Comparison of ENCODE assay signal across 10 cellular contexts in genomic region chr17:47785538-47786123, GRCh38. TPM values are rescaled to one million over a fixed set of nuclear protein-coding genes. Genes with fewer than 3 reads are reported as not detected.
A peak's percentile ranks its signal among the peaks of the same experiment; 100 is the strongest.
DNase-seq lines count a peak whose midpoint lies in the region; ATAC-seq, FAIRE-seq and TF ChIP-seq lines count a peak whose summit lies in the region.
"Had no signal": no experiment of that assay in that cellular context is flagged by ENCODE, and none has a peak within 500 bp of the region (broad histone marks: within the 10 kb centered on the region; RNA-seq: fewer than 3 reads in every experiment).

No MANE protein-coding gene starts in this region.

- H2AFZ ChIP-seq in SK-N-SH (ENCODE audit: low read depth) = no peak overlapping the region
- H2AFZ ChIP-seq in MM.1S (ENCODE audit: low read length) = no peak overlapping the region
- H2AFZ ChIP-seq in astrocyte (ENCODE audit: low read depth, low read length) = no peak overlapping the region

- CTCF ChIA-PET in SK-N-SH (lab: Yijun Ruan, JAX) = interaction anchor here (0.6 to 3.3 kb wide), 8 partner anchors 8 to 1161 kb away, joined by 3 to 28 read pairs (median 5); no protein-coding TSS in a partner anchor

- H3K9ac ChIP-seq in SK-N-SH (no peak overlapping the region), MM.1S (ENCODE audit: low read length) (no peak overlapping the region), astrocyte (ENCODE audit: low read length) (no peak overlapping the region)

- no peaks in the 10 kb centered on the region for H3K9me3 ChIP-seq in SK-N-SH
- H3K9me3 ChIP-seq in MM.1S (replicated peaks; ENCODE audit: insufficient read depth, low read length) = no peaks in the 10 kb centered on the region
- H3K9me3 ChIP-seq in astrocyte (ENCODE audit: insufficient read depth, low read depth, low read length) = no peaks in the 10 kb centered on the region

- DNase-seq in SK-N-SH (no peak), MM.1S (peak; percentile 38), astrocyte (ENCODE audit: low read depth) (peak; percentile 18), mesothelial cell of epicardium (ENCODE audit: low spot score in 2 of 2, unreplicated experiment in 2 of 2) (peak; percentile 45 to 62), amygdala (lab: John Stamatoyannopoulos, UW) (no peak), cerebellar cortex (ENCODE audit: low spot score) (no peak)
- DNase-seq: NCI-H69 had no signal

- TF ChIP-seq RAD21 in SK-N-SH (IDR thresholded peaks at IDR 0.05; ENCODE audit: low read length) = no peak

- no peaks in the 10 kb centered on the region for H3K36me3 Mint-ChIP-seq in astrocyte (ENCODE audit: low read depth, unreplicated experiment)
- no peaks in the 10 kb centered on the region for H3K36me3 Mint-ChIP-seq in mesothelial cell of epicardium

- no peaks in the 10 kb centered on the region for H4K20me1 ChIP-seq in SK-N-SH (ENCODE audit: insufficient read depth)
- H4K20me1 ChIP-seq in MM.1S (ENCODE audit: insufficient read depth, low read length) = no peaks in the 10 kb centered on the region
- no peaks in the 10 kb centered on the region for H4K20me1 ChIP-seq in astrocyte (ENCODE audit: insufficient read depth, low read length)

- TF ChIP-seq CTCF in SK-N-SH (IDR thresholded peaks at IDR 0.05) (no peak), MM.1S (IDR thresholded peaks at IDR 0.05; ENCODE audit: low read length) (no peak), astrocyte (IDR thresholded peaks at IDR 0.05; ENCODE audit: insufficient read depth, low read depth, low read length) (no peak), mesothelial cell of epicardium (IDR thresholded peaks at IDR 0.05; ENCODE audit: unreplicated experiment) (no peak)

- H3K79me2 ChIP-seq in SK-N-SH (ENCODE audit: insufficient read depth) (no peaks in the 10 kb centered on the region), MM.1S (ENCODE audit: low read length) (no peaks in the 10 kb centered on the region), astrocyte (ENCODE audit: insufficient read depth, low read length) (no peaks in the 10 kb centered on the region)

- no peak overlapping the region for H3K4me3 ChIP-seq in SK-N-SH (ENCODE audit: low read depth in 2 of 2, low read length in 1 of 2)
- no peak overlapping the region for H3K4me3 ChIP-seq in MM.1S (ENCODE audit: low read length)
- H3K4me3 ChIP-seq in astrocyte (ENCODE audit: insufficient read depth, low read depth, low read length) = no peak overlapping the region

- H3K27ac ChIP-seq in SK-N-SH (ENCODE audit: low read depth in 2 of 2, low read length in 1 of 2) = no peak overlapping the region
- H3K27ac ChIP-seq in MM.1S (ENCODE audit: low read length) = no peak overlapping the region
- H3K27ac ChIP-seq in astrocyte (ENCODE audit: low read depth, low read length) = no peak overlapping the region

- 73% methylated on average over 5 of the region's 5 CpGs for WGBS in SK-N-SH (ENCODE audit: low lambda C conversion rate)

- H3K27me3 ChIP-seq in SK-N-SH (ENCODE audit: insufficient read depth) (peaks cover 60% of the 10 kb centered on the region), MM.1S (replicated peaks; ENCODE audit: insufficient read depth, low read length) (peaks cover 93% of the 10 kb centered on the region), astrocyte (ENCODE audit: insufficient read depth, low read length) (peaks cover 54% of the 10 kb centered on the region)

- H3K4me1 Mint-ChIP-seq in astrocyte (ENCODE audit: low read depth, unreplicated experiment) = no peaks in the 10 kb centered on the region
- H3K4me1 Mint-ChIP-seq in mesothelial cell of epicardium = peaks cover 3% of the 10 kb centered on the region

- ATAC-seq in SK-N-SH treated with all-trans-retinoic acid at 6 μM for 48 hours (no peak), HG02678 (IDR thresholded peaks at IDR 0.05; ENCODE audit: unreplicated experiment) (no peak)

- H3K9me3 Mint-ChIP-seq in astrocyte (ENCODE audit: unreplicated experiment) (no peaks in the 10 kb centered on the region), mesothelial cell of epicardium (no peaks in the 10 kb centered on the region)

- H3K4me2 ChIP-seq in SK-N-SH = no peak overlapping the region
- no peak overlapping the region for H3K4me2 ChIP-seq in MM.1S (ENCODE audit: low read depth, low read length)
- H3K4me2 ChIP-seq in astrocyte (ENCODE audit: low read length) = no peak overlapping the region

- no peak overlapping the region for H3K4me3 Mint-ChIP-seq in astrocyte (ENCODE audit: unreplicated experiment)
- no peak overlapping the region for H3K4me3 Mint-ChIP-seq in mesothelial cell of epicardium

- FAIRE-seq in astrocyte (lab: Jason Lieb, UNC) = no peak

- peaks cover 0 to 8% of the 10 kb centered on the region in 2 experiments; a peak in 1 of 4 replicates for H3K4me1 ChIP-seq in SK-N-SH (ENCODE audit: control insufficient read depth in 1 of 2, insufficient read depth in 2 of 2, low read depth in 1 of 2, low read length in 1 of 2)
- no peaks in the 10 kb centered on the region for H3K4me1 ChIP-seq in MM.1S (ENCODE audit: low read length)
- H3K4me1 ChIP-seq in astrocyte (ENCODE audit: insufficient read depth, low read length) = peaks cover 6% of the 10 kb centered on the region

- H3K27ac Mint-ChIP-seq in astrocyte (ENCODE audit: unreplicated experiment) = no peak overlapping the region
- H3K27ac Mint-ChIP-seq in mesothelial cell of epicardium = no peak overlapping the region

- H3K36me3 ChIP-seq in SK-N-SH (replicated peaks in 1 of 2; ENCODE audit: control insufficient read depth in 1 of 2, insufficient read depth in 2 of 2, low read length in 1 of 2) (no peaks in the 10 kb centered on the region), MM.1S (replicated peaks; ENCODE audit: insufficient read depth, low read length) (no peaks in the 10 kb centered on the region), astrocyte (ENCODE audit: insufficient read depth, low read length) (no peaks in the 10 kb centered on the region)

- POLR2A ChIA-PET in SK-N-SH (lab: Yijun Ruan, JAX) = no interaction called here

- no peak for TF ChIP-seq EP300 in SK-N-SH (IDR thresholded peaks at IDR 0.05; ENCODE audit: borderline replicate concordance in 1 of 2, low read depth in 1 of 2, low read length in 1 of 2)

- H3K27me3 Mint-ChIP-seq in astrocyte (ENCODE audit: low read depth, unreplicated experiment) = peaks cover 69% of the 10 kb centered on the region
- peaks cover 85% of the 10 kb centered on the region for H3K27me3 Mint-ChIP-seq in mesothelial cell of epicardium (ENCODE audit: low read depth)

- H3F3A ChIP-seq in SK-N-SH (replicated peaks; ENCODE audit: insufficient read depth) (no peaks in the 10 kb centered on the region), MM.1S (ENCODE audit: insufficient read depth, low read length) (no peaks in the 10 kb centered on the region)

- H3K9me2 ChIP-seq in SK-N-SH = no peaks in the 10 kb centered on the region
- H3K9me2 ChIP-seq in MM.1S (replicated peaks; ENCODE audit: insufficient read depth, low read length) = no peaks in the 10 kb centered on the region

TF ChIP-seq in SK-N-SH, 30 proteins besides CTCF, POLR2A, EP300 and RAD21 (continues in another document):
- no peak for TF ChIP-seq TCF12 (IDR thresholded peaks at IDR 0.05)

TF ChIP-seq in SK-N-SH treated with all-trans-retinoic acid at 6 μM for 48 hours, 23 proteins besides CTCF, POLR2A, EP300 and RAD21:
- TF ChIP-seq ZFP30 (CRISPR knock-in tag; IDR thresholded peaks at IDR 0.05) (no peak), ZFP3 (CRISPR knock-in tag; IDR thresholded peaks at IDR 0.05) (no peak), ZNF70 (CRISPR knock-in tag; IDR thresholded peaks at IDR 0.05) (no peak), OSR1 (CRISPR knock-in tag; IDR thresholded peaks at IDR 0.05) (no peak), TOX (CRISPR knock-in tag; IDR thresholded peaks at IDR 0.05; ENCODE audit: borderline replicate concordance) (no peak), BACH2 (CRISPR knock-in tag; IDR thresholded peaks at IDR 0.05; ENCODE audit: borderline replicate concordance) (no peak), ISL1 (CRISPR knock-in tag; IDR thresholded peaks at IDR 0.05) (no peak), CSDC2 (CRISPR knock-in tag; IDR thresholded peaks at IDR 0.05) (no peak), PPARA (CRISPR knock-in tag; IDR thresholded peaks at IDR 0.05; ENCODE audit: borderline replicate concordance) (no peak)
TF ChIP-seq in SK-N-SH treated with all-trans-retinoic acid at 6 μM for 48 hours: peak in this region for 0.

RNA-seq across cellular contexts. Expression of gene OSBPL7, which starts 36.0 kb away (rescaled TPM):
- 23.7 and 24.7 TPM in 2 replicates for polyA plus RNA-seq in SK-N-SH (2012; rRNA removed)
- 7.5 and 14.8 TPM in 2 replicates for polyA plus RNA-seq in SK-N-SH (2012; cell fraction: cytosol; rRNA removed)
- 164 and 209 TPM in 2 replicates for polyA plus RNA-seq in SK-N-SH (2012; cell fraction: nucleus; rRNA removed)
- total RNA-seq in astrocyte (20.7 and 21.4 TPM in 2 replicates), mesothelial cell of epicardium (21.7 to 25.1 TPM (median 22.0 TPM) in 3 replicates)

RNA-seq across cellular contexts. Expression of gene MRPL10, which starts 45.7 kb away (rescaled TPM):
- polyA plus RNA-seq in SK-N-SH (2012; rRNA removed) = 133 and 136 TPM in 2 replicates
- 87.3 and 111 TPM in 2 replicates for polyA plus RNA-seq in SK-N-SH (2012; cell fraction: cytosol; rRNA removed)
- polyA plus RNA-seq in SK-N-SH (2012; cell fraction: nucleus; rRNA removed) = 85.4 and 108 TPM in 2 replicates
- 29.8 and 33.2 TPM in 2 replicates for total RNA-seq in astrocyte
- 41.0 to 46.5 TPM (median 45.6 TPM) in 3 replicates for total RNA-seq in mesothelial cell of epicardium

RNA-seq across cellular contexts. Expression of gene LRRC46, which starts 45.8 kb away (rescaled TPM):
- 1.6 and 1.8 TPM in 2 replicates for polyA plus RNA-seq in SK-N-SH (2012; rRNA removed)
- 0.86 and 0.89 TPM in 2 replicates for polyA plus RNA-seq in SK-N-SH (2012; cell fraction: cytosol; rRNA removed)
- 4.2 and 4.8 TPM in 2 replicates for polyA plus RNA-seq in SK-N-SH (2012; cell fraction: nucleus; rRNA removed)
- total RNA-seq in astrocyte (0.30 and 0.62 TPM in 2 replicates), mesothelial cell of epicardium (0.16 TPM in 1 of 3 replicates, not detected in the others)
- total RNA-seq: posterior vena cava had no signal

RNA-seq across cellular contexts. Expression of gene TBX21, which starts 52.6 kb away (rescaled TPM):
- polyA plus RNA-seq in SK-N-SH (2012; rRNA removed) = not detected in 2 replicates
- not detected in 2 replicates for polyA plus RNA-seq in SK-N-SH (2012; cell fraction: cytosol; rRNA removed)
- polyA plus RNA-seq in SK-N-SH (2012; cell fraction: nucleus; rRNA removed) = not detected in 2 replicates
- total RNA-seq in astrocyte = not detected in 2 replicates
- total RNA-seq in mesothelial cell of epicardium = not detected in 3 replicates

RNA-seq across cellular contexts. Expression of gene SCRN2, which starts 55.4 kb away (rescaled TPM):
- 135 and 139 TPM in 2 replicates for polyA plus RNA-seq in SK-N-SH (2012; rRNA removed)
- polyA plus RNA-seq in SK-N-SH (2012; cell fraction: cytosol; rRNA removed) = 62.5 and 80.7 TPM in 2 replicates
- 636 and 666 TPM in 2 replicates for polyA plus RNA-seq in SK-N-SH (2012; cell fraction: nucleus; rRNA removed)
- total RNA-seq in astrocyte (17.5 and 19.4 TPM in 2 replicates), mesothelial cell of epicardium (49.7 to 50.7 TPM (median 50.7 TPM) in 3 replicates)

Comparison
In these comparisons a context has a peak if more than half of its experiments do, and no peak if none do; other contexts are left out.
1. DNase-seq: peak in MM.1S (single experiment), astrocyte (single experiment) and mesothelial cell of epicardium (2 of 2); none in SK-N-SH (single experiment), amygdala (0 of 56) and cerebellar cortex (single experiment).